In the genomic region with DNA sequence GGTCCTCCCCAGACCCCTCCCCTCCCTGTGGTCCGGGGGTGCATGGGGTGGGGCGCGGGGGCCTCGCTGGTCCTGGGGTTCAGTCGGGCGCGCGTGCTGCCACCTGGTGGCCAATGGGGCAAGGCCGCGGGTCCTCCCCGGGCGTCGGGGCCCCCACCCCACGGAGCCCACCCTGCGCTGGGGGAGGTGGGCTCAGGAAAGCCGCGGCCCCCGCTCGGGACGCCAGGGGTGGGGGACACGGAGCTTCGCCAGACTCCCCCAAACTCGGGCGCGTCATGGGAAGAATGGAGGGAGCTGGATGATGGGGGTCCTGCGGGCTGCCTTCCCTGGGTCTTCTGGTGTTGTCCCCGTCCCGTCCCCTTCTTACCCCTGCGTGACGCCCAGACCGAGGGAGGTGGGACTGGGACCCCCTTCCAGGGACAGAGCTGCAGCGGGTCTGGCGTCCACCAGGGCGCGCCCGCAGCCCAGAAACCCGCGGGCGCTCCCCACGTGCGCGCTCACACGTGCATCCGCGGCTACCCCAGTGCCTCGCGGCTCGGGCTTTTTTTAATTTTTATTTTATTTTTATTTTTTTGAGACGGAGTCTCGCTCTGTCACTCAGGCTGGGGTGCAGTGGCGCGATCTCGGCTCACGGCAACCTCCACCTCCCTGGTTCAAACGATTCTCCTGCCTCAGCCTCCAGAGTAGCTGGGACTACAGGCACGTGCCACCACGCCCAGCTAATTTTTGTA, we compare ENCODE assay signal across 8 cellular contexts. TPM values are rescaled to one million over a fixed set of nuclear protein-coding genes. Genes with fewer than 3 reads are reported as not detected.
DNase-seq lines count a peak whose midpoint lies in the region; ATAC-seq and TF ChIP-seq lines count a peak whose summit lies in the region.

No MANE protein-coding gene starts in this region.

- peaks cover 13% of the 10 kb centered on the region for H3K4me1 Mint-ChIP-seq in activated naive CD4-positive, alpha-beta T cell treated with anti-CD3 and anti-CD28 coated beads, Interleukin-2, amount 50 U/mL, for 24 hours

- intact Hi-C loops in left cardiac atrium (cut with DNase I): loop anchor here (5.0 kb wide), 1 partner anchor 125 kb away; no protein-coding TSS in a partner anchor

- H3K4me3 Mint-ChIP-seq in activated naive CD4-positive, alpha-beta T cell treated with anti-CD3 and anti-CD28 coated beads, Interleukin-2, amount 50 U/mL, for 24 hours: peak overlapping the region; percentile 39

- TF ChIP-seq CTCF in omental fat pad (IDR thresholded peaks at IDR 0.05): no peak

- DNase-seq in NCI-H2171 treated with DMSO at 0.1 percent for 48 hours (lab: John Stamatoyannopoulos, UW): peak; percentile 23
- DNase-seq in NCI-H2171 (lab: John Stamatoyannopoulos, UW): no peak
- peak; percentile 28 for DNase-seq in RPMI7951 (ENCODE audit: low read depth)
- peak; percentile 46 for DNase-seq in left cardiac atrium
- peak; percentile 32 to 56 for DNase-seq in stimulated activated CD4-positive, alpha-beta T cell treated with anti-CD3 and anti-CD28 coated beads, Interleukin-15, amount 100 ng/mL, for 1 hour (ENCODE audit: low read depth in 1 of 2, low spot score in 1 of 2)
- DNase-seq in omental fat pad (ENCODE audit: low spot score): no peak

- no peak overlapping the region for H3K27ac Mint-ChIP-seq in activated naive CD4-positive, alpha-beta T cell treated with anti-CD3 and anti-CD28 coated beads, Interleukin-2, amount 50 U/mL, for 24 hours

- peak; percentile 67 to 78 for ATAC-seq in left cardiac atrium
- no peak for ATAC-seq in GM21717 (IDR thresholded peaks at IDR 0.05; ENCODE audit: unreplicated experiment)
- no peak for ATAC-seq in omental fat pad (ENCODE audit: low FRiP score)

- H3K27me3 Mint-ChIP-seq in activated naive CD4-positive, alpha-beta T cell treated with anti-CD3 and anti-CD28 coated beads, Interleukin-2, amount 50 U/mL, for 24 hours: peaks cover 30% of the 10 kb centered on the region

- no peaks in the 10 kb centered on the region for H3K9me3 Mint-ChIP-seq in activated naive CD4-positive, alpha-beta T cell treated with anti-CD3 and anti-CD28 coated beads, Interleukin-2, amount 50 U/mL, for 24 hours

- H3K36me3 Mint-ChIP-seq in activated naive CD4-positive, alpha-beta T cell treated with anti-CD3 and anti-CD28 coated beads, Interleukin-2, amount 50 U/mL, for 24 hours: no peaks in the 10 kb centered on the region

RNA-seq across cellular contexts. Expression of a gene that starts 19.8 kb away (rescaled TPM):
- total RNA-seq in RPMI7951 (2014; rRNA removed; shearing (Covaris generic)): 60.9 and 62.7 TPM in 2 replicates
- total RNA-seq in left cardiac atrium: 10 to 100 TPM; 24.1 to 25.8 TPM
- total RNA-seq in omental fat pad: 10 to 100 TPM; 24.2 to 46.6 (median 40.4) TPM

Comparison
In these comparisons a context has a peak if more than half of its experiments do, and no peak if none do; other contexts are left out.
1. DNase-seq: peak in NCI-H2171 treated with DMSO at 0.1 percent for 48 hours (single experiment), RPMI7951 (single experiment), left cardiac atrium (single experiment) and stimulated activated CD4-positive, alpha-beta T cell treated with anti-CD3 and anti-CD28 coated beads, Interleukin-15, amount 100 ng/mL, for 1 hour (2 of 2); none in NCI-H2171 (single experiment) and omental fat pad (single experiment).
2. ATAC-seq: peak in left cardiac atrium (2 of 2); none in GM21717 (single experiment) and omental fat pad (single experiment).